In the genomic region with DNA sequence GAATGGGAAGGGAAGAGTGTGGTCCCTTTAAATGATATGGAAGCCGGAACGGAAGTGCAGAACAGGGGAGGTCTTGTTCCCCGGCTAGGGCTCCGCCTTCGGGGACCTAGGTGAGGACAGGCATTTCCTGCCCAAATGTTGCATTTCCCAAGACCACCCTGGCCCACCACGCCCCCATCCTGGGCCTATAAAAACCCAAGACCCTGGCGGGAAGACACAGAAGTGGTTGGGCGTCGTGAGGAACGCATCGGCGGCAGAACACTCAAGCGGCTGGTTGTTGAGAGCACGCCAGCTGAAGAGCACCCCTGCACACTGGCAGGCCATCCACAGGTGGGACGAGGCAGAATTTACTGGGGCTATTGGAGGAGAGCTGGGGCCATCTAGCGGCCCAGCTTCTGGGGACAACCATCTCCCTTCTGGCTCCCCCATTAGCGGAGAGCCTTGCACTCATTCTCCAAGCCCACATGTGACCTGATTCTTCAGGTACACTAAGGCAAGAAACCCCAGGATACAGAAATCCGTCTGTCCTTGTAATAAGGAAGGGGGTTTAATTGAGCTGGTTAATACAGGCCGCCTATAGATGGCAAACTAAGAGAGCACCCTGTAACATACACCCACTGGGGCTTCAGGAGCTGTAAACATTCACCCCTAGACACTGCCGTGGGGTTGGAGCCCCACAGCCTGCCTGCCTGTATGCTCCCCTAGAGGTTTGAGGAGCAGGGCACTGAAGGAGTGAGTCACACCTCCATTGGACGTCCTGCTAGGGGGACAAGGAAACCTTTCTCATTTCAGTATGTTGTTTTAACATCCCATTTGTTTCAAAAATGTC, we compare ENCODE assay signal across 1 cellular context.
TF ChIP-seq lines count a peak whose summit lies in the region.

No MANE protein-coding gene starts in this region.

TF ChIP-seq in K562, 482 proteins besides CTCF, POLR2A, EP300 and RAD21 (continued from another document and continues in another):
- TF ChIP-seq CBX5 (IDR thresholded peaks at IDR 0.05; ENCODE audit: borderline replicate concordance, low read depth) (peak; percentile 62; the same call in 1 of the 2 replicates), TCF3 (CRISPR knock-in tag; IDR thresholded peaks at IDR 0.05) (0 out of 2 replicates have a peak, but pooled peaks have one; percentile 9), RNF2 (IDR thresholded peaks at IDR 0.05) (peak; percentile 59; the same call in 1 of the 2 replicates), POLR2H (tag; IDR thresholded peaks at IDR 0.05; ENCODE audit: low read depth) (peak; percentile 92), POLR2G (IDR thresholded peaks at IDR 0.05; ENCODE audit: low read depth, low read length) (peak; percentile 97), FOXP1 (CRISPR knock-in tag; IDR thresholded peaks at IDR 0.05) (peak; percentile 45; the same call in 1 of the 2 replicates), E2F6 (IDR thresholded peaks at IDR 0.05; ENCODE audit: borderline replicate concordance in 1 of 2, extremely low read depth in 1 of 2, insufficient read depth in 1 of 2, insufficient read length in 1 of 2, low read depth in 1 of 2, low read length in 1 of 2, poor library complexity in 1 of 2, severe bottlenecking in 1 of 2) (peak; percentile 85 to 97), BDP1 (IDR thresholded peaks at IDR 0.05; ENCODE audit: insufficient read depth, insufficient read length) (no peak), BMI1 (IDR thresholded peaks at IDR 0.05; ENCODE audit: low read length) (no peak), CBX1 (IDR thresholded peaks at IDR 0.05; ENCODE audit: low read depth) (peak; percentile 79), PHF8 (IDR thresholded peaks at IDR 0.05; ENCODE audit: borderline replicate concordance, low read length) (peak; percentile 59; the same call in 1 of the 2 replicates), SOX6 (IDR thresholded peaks at IDR 0.05) (0 out of 2 replicates have a peak, but pooled peaks have one; percentile 33), KAT2B (IDR thresholded peaks at IDR 0.05; ENCODE audit: low read depth, low read length) (no peak), KDM1A (IDR thresholded peaks at IDR 0.05) (no peak), MEIS2 (IDR thresholded peaks at IDR 0.05; ENCODE audit: partially characterized antibody) (peak; percentile 61), KLF13 (tag; IDR thresholded peaks at IDR 0.05; ENCODE audit: borderline replicate concordance, low read depth) (peak; percentile 87), RCOR1 (IDR thresholded peaks at IDR 0.05; ENCODE audit: borderline replicate concordance in 1 of 2, low read depth in 2 of 2, low read length in 2 of 2) (peak in 1 of 2 experiments; percentile 30; a peak in 1 of 4 replicates), DACH1 (IDR thresholded peaks at IDR 0.05; ENCODE audit: partially characterized antibody) (peak; percentile 16), E2F1 (CRISPR knock-in tag; IDR thresholded peaks at IDR 0.05) (peak; percentile 61; the same call in 1 of the 2 replicates), SAP30 (IDR thresholded peaks at IDR 0.05; ENCODE audit: borderline replicate concordance, insufficient read depth, low read depth, low read length, poor library complexity, severe bottlenecking) (peak; percentile 52), TAF1 (IDR thresholded peaks at IDR 0.05; ENCODE audit: control insufficient read depth, extremely low read depth, insufficient read depth, low read length, severe bottlenecking) (peak; percentile 90), POLR2B (IDR thresholded peaks at IDR 0.05; ENCODE audit: low read depth, partially characterized antibody) (peak; percentile 89), TAF7 (tag; IDR thresholded peaks at IDR 0.05) (peak; percentile 87), CHAMP1 (IDR thresholded peaks at IDR 0.05) (peak; percentile 78), PML (IDR thresholded peaks at IDR 0.05; ENCODE audit: low read length) (peak; percentile 59; the same call in 1 of the 2 replicates), TBP (optimal IDR thresholded peaks at IDR 0.05; ENCODE audit: low read depth, low read length) (peak; percentile 93), ZNF282 (CRISPR knock-in tag; IDR thresholded peaks at IDR 0.05) (no peak), NFIC (IDR thresholded peaks at IDR 0.05) (peak; percentile 53; the same call in 1 of the 2 replicates), SUPT5H (IDR thresholded peaks at IDR 0.05) (peak; percentile 84), CCAR2 (IDR thresholded peaks at IDR 0.05; ENCODE audit: low read depth, low read length) (no peak), THRA (IDR thresholded peaks at IDR 0.05) (no peak), ZNF511 (CRISPR knock-in tag; IDR thresholded peaks at IDR 0.05) (no peak; the same call in 1 of the 2 replicates), ATF1 (CRISPR knock-in tag; IDR thresholded peaks at IDR 0.05) (no peak), ATF1 (tag; IDR thresholded peaks at IDR 0.05) (peak; percentile 45; the same call in 1 of the 2 replicates), ZEB2 (IDR thresholded peaks at IDR 0.05) (peak; percentile 70; the same call in 1 of the 2 replicates), KDM5B (IDR thresholded peaks at IDR 0.05; ENCODE audit: insufficient replicate concordance, low read depth, low read length) (peak; percentile 97), CEBPB (tag; IDR thresholded peaks at IDR 0.05) (peak; percentile 22; the same call in 1 of the 2 replicates), CHCHD3 (CRISPR knock-in tag; IDR thresholded peaks at IDR 0.05) (no peak), MEF2A (IDR thresholded peaks at IDR 0.05; ENCODE audit: control insufficient read depth, low read depth, low read length) (no peak), HDAC1 (IDR thresholded peaks at IDR 0.05) (peak in 1 of 2 experiments; percentile 41; a peak in 1 of 4 replicates)
- TF ChIP-seq, protein P1, sequence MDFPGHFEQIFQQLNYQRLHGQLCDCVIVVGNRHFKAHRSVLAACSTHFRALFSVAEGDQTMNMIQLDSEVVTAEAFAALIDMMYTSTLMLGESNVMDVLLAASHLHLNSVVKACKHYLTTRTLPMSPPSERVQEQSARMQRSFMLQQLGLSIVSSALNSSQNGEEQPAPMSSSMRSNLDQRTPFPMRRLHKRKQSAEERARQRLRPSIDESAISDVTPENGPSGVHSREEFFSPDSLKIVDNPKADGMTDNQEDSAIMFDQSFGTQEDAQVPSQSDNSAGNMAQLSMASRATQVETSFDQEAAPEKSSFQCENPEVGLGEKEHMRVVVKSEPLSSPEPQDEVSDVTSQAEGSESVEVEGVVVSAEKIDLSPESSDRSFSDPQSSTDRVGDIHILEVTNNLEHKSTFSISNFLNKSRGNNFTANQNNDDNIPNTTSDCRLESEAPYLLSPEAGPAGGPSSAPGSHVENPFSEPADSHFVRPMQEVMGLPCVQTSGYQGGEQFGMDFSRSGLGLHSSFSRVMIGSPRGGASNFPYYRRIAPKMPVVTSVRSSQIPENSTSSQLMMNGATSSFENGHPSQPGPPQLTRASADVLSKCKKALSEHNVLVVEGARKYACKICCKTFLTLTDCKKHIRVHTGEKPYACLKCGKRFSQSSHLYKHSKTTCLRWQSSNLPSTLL (IDR thresholded peaks at IDR 0.05) = peak; percentile 84
- TF ChIP-seq, protein P2, sequence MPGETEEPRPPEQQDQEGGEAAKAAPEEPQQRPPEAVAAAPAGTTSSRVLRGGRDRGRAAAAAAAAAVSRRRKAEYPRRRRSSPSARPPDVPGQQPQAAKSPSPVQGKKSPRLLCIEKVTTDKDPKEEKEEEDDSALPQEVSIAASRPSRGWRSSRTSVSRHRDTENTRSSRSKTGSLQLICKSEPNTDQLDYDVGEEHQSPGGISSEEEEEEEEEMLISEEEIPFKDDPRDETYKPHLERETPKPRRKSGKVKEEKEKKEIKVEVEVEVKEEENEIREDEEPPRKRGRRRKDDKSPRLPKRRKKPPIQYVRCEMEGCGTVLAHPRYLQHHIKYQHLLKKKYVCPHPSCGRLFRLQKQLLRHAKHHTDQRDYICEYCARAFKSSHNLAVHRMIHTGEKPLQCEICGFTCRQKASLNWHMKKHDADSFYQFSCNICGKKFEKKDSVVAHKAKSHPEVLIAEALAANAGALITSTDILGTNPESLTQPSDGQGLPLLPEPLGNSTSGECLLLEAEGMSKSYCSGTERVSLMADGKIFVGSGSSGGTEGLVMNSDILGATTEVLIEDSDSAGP (CRISPR knock-in tag; IDR thresholded peaks at IDR 0.05) = peak; percentile 78
- TF ChIP-seq, protein P3, sequence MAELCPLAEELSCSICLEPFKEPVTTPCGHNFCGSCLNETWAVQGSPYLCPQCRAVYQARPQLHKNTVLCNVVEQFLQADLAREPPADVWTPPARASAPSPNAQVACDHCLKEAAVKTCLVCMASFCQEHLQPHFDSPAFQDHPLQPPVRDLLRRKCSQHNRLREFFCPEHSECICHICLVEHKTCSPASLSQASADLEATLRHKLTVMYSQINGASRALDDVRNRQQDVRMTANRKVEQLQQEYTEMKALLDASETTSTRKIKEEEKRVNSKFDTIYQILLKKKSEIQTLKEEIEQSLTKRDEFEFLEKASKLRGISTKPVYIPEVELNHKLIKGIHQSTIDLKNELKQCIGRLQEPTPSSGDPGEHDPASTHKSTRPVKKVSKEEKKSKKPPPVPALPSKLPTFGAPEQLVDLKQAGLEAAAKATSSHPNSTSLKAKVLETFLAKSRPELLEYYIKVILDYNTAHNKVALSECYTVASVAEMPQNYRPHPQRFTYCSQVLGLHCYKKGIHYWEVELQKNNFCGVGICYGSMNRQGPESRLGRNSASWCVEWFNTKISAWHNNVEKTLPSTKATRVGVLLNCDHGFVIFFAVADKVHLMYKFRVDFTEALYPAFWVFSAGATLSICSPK (IDR thresholded peaks at IDR 0.05; ENCODE audit: borderline replicate concordance) = no peak
- TF ChIP-seq, protein P4, sequence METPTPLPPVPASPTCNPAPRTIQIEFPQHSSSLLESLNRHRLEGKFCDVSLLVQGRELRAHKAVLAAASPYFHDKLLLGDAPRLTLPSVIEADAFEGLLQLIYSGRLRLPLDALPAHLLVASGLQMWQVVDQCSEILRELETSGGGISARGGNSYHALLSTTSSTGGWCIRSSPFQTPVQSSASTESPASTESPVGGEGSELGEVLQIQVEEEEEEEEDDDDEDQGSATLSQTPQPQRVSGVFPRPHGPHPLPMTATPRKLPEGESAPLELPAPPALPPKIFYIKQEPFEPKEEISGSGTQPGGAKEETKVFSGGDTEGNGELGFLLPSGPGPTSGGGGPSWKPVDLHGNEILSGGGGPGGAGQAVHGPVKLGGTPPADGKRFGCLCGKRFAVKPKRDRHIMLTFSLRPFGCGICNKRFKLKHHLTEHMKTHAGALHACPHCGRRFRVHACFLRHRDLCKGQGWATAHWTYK (CRISPR knock-in tag; IDR thresholded peaks at IDR 0.05) = 0 out of 2 replicates have a peak, but pooled peaks have one; percentile 42
- TF ChIP-seq, protein P5, sequence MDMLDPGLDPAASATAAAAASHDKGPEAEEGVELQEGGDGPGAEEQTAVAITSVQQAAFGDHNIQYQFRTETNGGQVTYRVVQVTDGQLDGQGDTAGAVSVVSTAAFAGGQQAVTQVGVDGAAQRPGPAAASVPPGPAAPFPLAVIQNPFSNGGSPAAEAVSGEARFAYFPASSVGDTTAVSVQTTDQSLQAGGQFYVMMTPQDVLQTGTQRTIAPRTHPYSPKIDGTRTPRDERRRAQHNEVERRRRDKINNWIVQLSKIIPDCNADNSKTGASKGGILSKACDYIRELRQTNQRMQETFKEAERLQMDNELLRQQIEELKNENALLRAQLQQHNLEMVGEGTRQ (CRISPR knock-in tag; IDR thresholded peaks at IDR 0.05) = 0 out of 2 replicates have a peak, but pooled peaks have one; percentile 32
